Comparison of ENCODE assay signal across 24 cellular contexts in genomic region chr12:113908584-113909100, GRCh38.
"Had no signal": no experiment of that assay in that cellular context is flagged by ENCODE, and none has a peak within 500 bp of the region (broad histone marks: within the 10 kb centered on the region; RNA-seq: fewer than 3 reads in every experiment).

No MANE protein-coding gene starts in this region.

- H3K4me1 ChIP-seq: esophagus muscularis mucosa, gastrocnemius medialis, heart right ventricle, parathyroid adenoma, prostate gland, spleen, tibial artery, upper lobe of left lung, vagina had no signal

- H3K27me3 Mint-ChIP-seq: dendritic cell treated with granulocyte-macrophage colony-stimulating factor and Interleukin-4, amounts not matched to agents 40 ng/mL and 50 ng/mL, for 4 days; effector memory CD8-positive, alpha-beta T cell; naive thymus-derived CD8-positive, alpha-beta T cell; stimulated activated memory B cell treated with anti-CD40 and anti-IgM and Interleukin-4, amounts not matched to agents 10 μg/mL and 1 μg/mL and 100 μg/mL, for 72 hours; stimulated activated naive CD8-positive, alpha-beta T cell treated with anti-CD3 and anti-CD28 coated beads, Interleukin-15, Interleukin-2, amounts not matched to agents 100 ng/mL and 50 ng/mL, for 24 hours had no signal

- DNase-seq: effector memory CD8-positive, alpha-beta T cell; gastrocnemius medialis; heart right ventricle; hypothalamus; mammary epithelial cell; mucosa of descending colon; naive thymus-derived CD8-positive, alpha-beta T cell; retina; spleen; stimulated activated CD4-positive, alpha-beta T cell treated with anti-CD3 and anti-CD28 coated beads, Interleukin-15, amount 100 ng/mL, for 24 hours; stimulated activated CD4-positive, alpha-beta T cell treated with anti-CD3 and anti-CD28 coated beads, Interleukin-1b, Interleukin-23, amount 100 ng/mL, for 48 hours; stimulated activated CD4-positive, alpha-beta T cell treated with anti-CD3 and anti-CD28 coated beads, Interleukin-4, amount 100 ng/mL, for 24 hours; tibial artery; upper lobe of left lung had no signal

- H3K9me3 ChIP-seq: esophagus muscularis mucosa, gastrocnemius medialis, mucosa of descending colon, prostate gland, spleen, tibial artery, upper lobe of left lung, vagina had no signal

- H3K4me3 Mint-ChIP-seq: dendritic cell treated with granulocyte-macrophage colony-stimulating factor and Interleukin-4, amounts not matched to agents 40 ng/mL and 50 ng/mL, for 4 days; effector memory CD8-positive, alpha-beta T cell; naive thymus-derived CD8-positive, alpha-beta T cell; stimulated activated memory B cell treated with anti-CD40 and anti-IgM and Interleukin-4, amounts not matched to agents 10 μg/mL and 1 μg/mL and 100 μg/mL, for 72 hours; stimulated activated naive CD8-positive, alpha-beta T cell treated with anti-CD3 and anti-CD28 coated beads, Interleukin-15, Interleukin-2, amounts not matched to agents 100 ng/mL and 50 ng/mL, for 24 hours had no signal

- ATAC-seq: effector memory CD8-positive, alpha-beta T cell; gastrocnemius medialis; heart right ventricle; left lobe of liver; mucosa of descending colon; naive thymus-derived CD8-positive, alpha-beta T cell; sciatic nerve; stimulated activated memory B cell treated with anti-CD40 and anti-IgM and Interleukin-4, amounts not matched to agents 10 μg/mL and 1 μg/mL and 100 μg/mL, for 72 hours had no signal

- H3K27ac Mint-ChIP-seq: dendritic cell treated with granulocyte-macrophage colony-stimulating factor and Interleukin-4, amounts not matched to agents 40 ng/mL and 50 ng/mL, for 4 days; effector memory CD8-positive, alpha-beta T cell; naive thymus-derived CD8-positive, alpha-beta T cell; stimulated activated memory B cell treated with anti-CD40 and anti-IgM and Interleukin-4, amounts not matched to agents 10 μg/mL and 1 μg/mL and 100 μg/mL, for 72 hours; stimulated activated naive CD8-positive, alpha-beta T cell treated with anti-CD3 and anti-CD28 coated beads, Interleukin-15, Interleukin-2, amounts not matched to agents 100 ng/mL and 50 ng/mL, for 24 hours had no signal

- H3K4me1 Mint-ChIP-seq: stimulated activated memory B cell treated with anti-CD40 and anti-IgM and Interleukin-4, amounts not matched to agents 10 μg/mL and 1 μg/mL and 100 μg/mL, for 72 hours had no signal

- H3K9me3 Mint-ChIP-seq: dendritic cell treated with granulocyte-macrophage colony-stimulating factor and Interleukin-4, amounts not matched to agents 40 ng/mL and 50 ng/mL, for 4 days; effector memory CD8-positive, alpha-beta T cell; naive thymus-derived CD8-positive, alpha-beta T cell; stimulated activated memory B cell treated with anti-CD40 and anti-IgM and Interleukin-4, amounts not matched to agents 10 μg/mL and 1 μg/mL and 100 μg/mL, for 72 hours; stimulated activated naive CD8-positive, alpha-beta T cell treated with anti-CD3 and anti-CD28 coated beads, Interleukin-15, Interleukin-2, amounts not matched to agents 100 ng/mL and 50 ng/mL, for 24 hours had no signal

- H3K27ac ChIP-seq: epithelial cell of prostate, esophagus muscularis mucosa, gastrocnemius medialis, heart right ventricle, parathyroid adenoma, prostate gland, spleen, tibial artery, upper lobe of left lung, vagina had no signal

- H3K27me3 ChIP-seq: esophagus muscularis mucosa, gastrocnemius medialis, heart right ventricle, spleen, tibial artery, upper lobe of left lung, vagina had no signal

- H3K4me3 ChIP-seq: esophagus muscularis mucosa, gastrocnemius medialis, heart right ventricle, mucosa of descending colon, prostate gland, spleen, tibial artery, upper lobe of left lung, vagina had no signal
